Comparison of ENCODE assay signal across 7 cellular contexts in the genomic region with DNA sequence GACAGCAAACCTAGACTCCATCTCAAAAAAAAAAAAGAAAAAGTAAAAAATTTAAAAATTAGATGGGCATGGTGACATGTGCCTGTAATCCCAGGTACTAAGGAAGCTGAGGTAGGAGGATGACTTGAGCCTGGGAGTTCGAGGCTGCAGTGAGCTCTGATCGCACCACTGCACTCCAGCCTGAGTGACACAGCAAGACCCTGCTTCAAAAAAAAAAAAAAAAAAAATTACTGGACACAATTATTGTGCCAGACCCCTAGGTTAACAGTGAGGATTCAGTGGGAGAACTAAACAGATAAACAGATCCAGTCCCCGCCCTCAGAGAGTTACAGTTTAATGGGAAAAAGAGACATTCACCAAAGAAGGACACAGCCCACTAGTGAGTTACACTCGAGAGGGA. TPM values are rescaled to one million over a fixed set of nuclear protein-coding genes. Genes with fewer than 3 reads are reported as not detected.
"Had no signal": no experiment of that assay in that cellular context is flagged by ENCODE, and none has a peak within 500 bp of the region (broad histone marks: within the 10 kb centered on the region; RNA-seq: fewer than 3 reads in every experiment).

No MANE protein-coding gene starts in this region.

RNA-seq across cellular contexts. Expression of a gene that starts 1.4 kb away (rescaled TPM):
- total RNA-seq: HT1080, NCI-H460, RPMI7951, SJSA1 had no signal

RNA-seq across cellular contexts. Expression of a gene that starts 31.6 kb away (rescaled TPM):
- total RNA-seq: HT1080, Peyer's patch, Right ventricle myocardium inferior, RPMI7951, SJSA1, T-cell had no signal
